In genomic region chr10:11933837-11934236, GRCh38 we compare ENCODE assay signal across 15 cellular contexts.
"Had no signal": no experiment of that assay in that cellular context is flagged by ENCODE, and none has a peak within 500 bp of the region (broad histone marks: within the 10 kb centered on the region; RNA-seq: fewer than 3 reads in every experiment).

No MANE protein-coding gene starts in this region.

- H3K27me3 Mint-ChIP-seq: natural killer cell treated with Interleukin-12 subunit alpha and Interleukin-12 subunit beta and Interleukin-15 and Interleukin-18, amount 100 ng/mL, for 72 hours; stimulated activated naive CD8-positive, alpha-beta T cell treated with anti-CD3 and anti-CD28 coated beads, Interleukin-15, amount 100 ng/mL, for 72 hours; T-helper 17 cell had no signal

- H3K4me1 Mint-ChIP-seq: stimulated activated naive CD8-positive, alpha-beta T cell treated with anti-CD3 and anti-CD28 coated beads, Interleukin-15, amount 100 ng/mL, for 72 hours had no signal

- H3K4me1 ChIP-seq: ascending aorta, lower lobe of right lung, sigmoid colon, testis, uterus had no signal

- H3K36me3 ChIP-seq: ovary, uterus had no signal

- ATAC-seq: activated T-cell treated with anti-CD3 and anti-CD28 coated beads, Interleukin-2, amount 50 U/mL, for 72 hours; lower lobe of right lung; natural killer cell treated with Interleukin-12 subunit alpha and Interleukin-12 subunit beta and Interleukin-15 and Interleukin-18, amount 100 ng/mL, for 72 hours; stimulated activated naive CD8-positive, alpha-beta T cell treated with anti-CD3 and anti-CD28 coated beads, Interleukin-15, amount 100 ng/mL, for 72 hours; T-helper 17 cell had no signal

- H3K4me3 Mint-ChIP-seq: activated T-cell treated with anti-CD3 and anti-CD28 coated beads, Interleukin-2, amount 50 U/mL, for 72 hours; natural killer cell treated with Interleukin-12 subunit alpha and Interleukin-12 subunit beta and Interleukin-15 and Interleukin-18, amount 100 ng/mL, for 72 hours; stimulated activated naive CD8-positive, alpha-beta T cell treated with anti-CD3 and anti-CD28 coated beads, Interleukin-15, amount 100 ng/mL, for 72 hours; T-helper 17 cell had no signal

- H3K27me3 ChIP-seq: ascending aorta, ovary, sigmoid colon, testis, uterus had no signal

- DNase-seq: activated CD4-positive, alpha-beta T cell treated with anti-CD3 and anti-CD28 coated beads, Interleukin-2, amount 50 U/mL, for 4 hours; activated T-cell treated with anti-CD3 and anti-CD28 coated beads, Interleukin-2, amount 50 U/mL, for 72 hours; cortex of kidney; hypothalamus; lower lobe of right lung; ovary; sigmoid colon; stimulated activated CD4-positive, alpha-beta T cell treated with anti-CD3 and anti-CD28 coated beads, Interleukin-2, amount 100 ng/mL, for 48 hours; stimulated activated naive CD8-positive, alpha-beta T cell treated with anti-CD3 and anti-CD28 coated beads, Interleukin-15, amount 100 ng/mL, for 72 hours; T-helper 17 cell; testis; uterus had no signal

- H3K27ac Mint-ChIP-seq: activated T-cell treated with anti-CD3 and anti-CD28 coated beads, Interleukin-2, amount 50 U/mL, for 72 hours; natural killer cell treated with Interleukin-12 subunit alpha and Interleukin-12 subunit beta and Interleukin-15 and Interleukin-18, amount 100 ng/mL, for 72 hours; stimulated activated naive CD8-positive, alpha-beta T cell treated with anti-CD3 and anti-CD28 coated beads, Interleukin-15, amount 100 ng/mL, for 72 hours; T-helper 17 cell had no signal

- H3K9me3 ChIP-seq: ascending aorta, lower lobe of right lung, ovary, sigmoid colon, testis, uterus had no signal

- H3K9me3 Mint-ChIP-seq: activated T-cell treated with anti-CD3 and anti-CD28 coated beads, Interleukin-2, amount 50 U/mL, for 72 hours; natural killer cell treated with Interleukin-12 subunit alpha and Interleukin-12 subunit beta and Interleukin-15 and Interleukin-18, amount 100 ng/mL, for 72 hours; stimulated activated naive CD8-positive, alpha-beta T cell treated with anti-CD3 and anti-CD28 coated beads, Interleukin-15, amount 100 ng/mL, for 72 hours had no signal

- H3K4me3 ChIP-seq: ascending aorta, lower lobe of right lung, ovary, sigmoid colon, SK-N-MC, testis, uterus had no signal

- H3K27ac ChIP-seq: ascending aorta, lower lobe of right lung, ovary, SK-N-MC had no signal
